ENCODE assay signal across 12 cellular contexts in genomic region chr18:79855147-79855910, GRCh38. TPM values are rescaled to one million over a fixed set of nuclear protein-coding genes. Genes with fewer than 3 reads are reported as not detected.
DNase-seq lines count a peak whose midpoint lies in the region; ATAC-seq and TF ChIP-seq lines count a peak whose summit lies in the region.
"Had no signal": no experiment of that assay in that cellular context is flagged by ENCODE, and none has a peak within 500 bp of the region (broad histone marks: within the 10 kb centered on the region; RNA-seq: fewer than 3 reads in every experiment).

No MANE protein-coding gene starts in this region.

- peak overlapping the region; percentile 69 for H3K27ac ChIP-seq in BLaER1
- no peak overlapping the region for H3K27ac ChIP-seq in PC-3 (ENCODE audit: low read length)

- ATAC-seq in GM18907 (IDR thresholded peaks at IDR 0.05; ENCODE audit: unreplicated experiment) (peak; percentile 90), HG02981 (IDR thresholded peaks at IDR 0.05; ENCODE audit: unreplicated experiment) (peak; percentile 54), PC-3 (no peak)

- intact Hi-C loops in PC-3 (cut with micrococcal nuclease) = no loop called here

- no peaks in the 10 kb centered on the region for H3K9me2 ChIP-seq in PC-3 (replicated peaks; ENCODE audit: low read length)

- no peaks in the 10 kb centered on the region for H3K9me3 ChIP-seq in BLaER1
- no peaks in the 10 kb centered on the region for H3K9me3 ChIP-seq in PC-3 (ENCODE audit: low read length)

- H2AFZ ChIP-seq in PC-3 (ENCODE audit: low read length) = no peak overlapping the region

- H3K4me1 ChIP-seq in BLaER1 (peaks cover 58% of the 10 kb centered on the region), PC-3 (ENCODE audit: insufficient read depth, low read length) (peaks cover 8% of the 10 kb centered on the region; the same call in 1 of the 2 replicates)

- CTCF ChIA-PET in PC-3 (lab: Charles Lee) = no interaction called here

- H3K9ac ChIP-seq in BLaER1 (peak overlapping the region; percentile 65), PC-3 (ENCODE audit: low read length) (no peak overlapping the region)

- H3K36me3 ChIP-seq in BLaER1 (no peaks in the 10 kb centered on the region), PC-3 (ENCODE audit: low read depth, low read length) (no peaks in the 10 kb centered on the region)

- DNase-seq in activated CD8-positive, alpha-beta memory T cell treated with anti-CD3 and anti-CD28 coated beads, Interleukin-2, amount 50 U/mL, for 48 hours = peak; percentile 35
- no peak for DNase-seq in HuH-7.5 (ENCODE audit: low spot score)
- no peak for DNase-seq in dedifferentiated amniotic fluid mesenchymal stem cell (ENCODE audit: extremely low spot score)
- DNase-seq in mucosa of gallbladder (ENCODE audit: low spot score) = no peak
- DNase-seq in PC-3 = no peak
- DNase-seq: activated CD4-positive, CD25-positive, alpha-beta regulatory T cell treated with anti-CD3 and anti-CD28 coated beads, Interleukin-2, amount 50 U/mL, for 72 hours; HFFc6; NCI-H510A treated with DMSO at 0.1 percent for 48 hours; occipital lobe had no signal

- peak overlapping the region; percentile 92 for H3K4me2 ChIP-seq in BLaER1
- H3K4me2 ChIP-seq in PC-3 (ENCODE audit: low read length) = no peak overlapping the region

- POLR2A ChIA-PET in PC-3 (lab: Charles Lee; ENCODE audit: unreplicated experiment) = no interaction called here

- no peaks in the 10 kb centered on the region for H4K20me1 ChIP-seq in BLaER1
- no peaks in the 10 kb centered on the region for H4K20me1 ChIP-seq in PC-3 (ENCODE audit: low read length)

- H3K4me3 ChIP-seq in BLaER1 (peak overlapping the region; percentile 31; the same call in 1 of the 2 replicates), PC-3 (ENCODE audit: low read length) (no peak overlapping the region)

- H3K27me3 ChIP-seq in BLaER1 (no peaks in the 10 kb centered on the region), PC-3 (ENCODE audit: low read length) (no peaks in the 10 kb centered on the region)

- BruUV-seq in PC-3 (replicated peaks; lab: Mats Ljungman, UMichigan) = no TSS peak

- no peaks in the 10 kb centered on the region for H3K79me2 ChIP-seq in PC-3 (ENCODE audit: low read length)

- no peak for TF ChIP-seq CTCF in PC-3 (conservative IDR thresholded peaks at IDR 0.05; ENCODE audit: low read depth, low read length)

- H3F3A ChIP-seq in PC-3 (ENCODE audit: low read length, unreplicated experiment) = no peaks in the 10 kb centered on the region

RNA-seq across cellular contexts. Expression of gene KCNG2, which starts 57.6 kb away (rescaled TPM):
- total RNA-seq in mucosa of gallbladder = not detected
- not detected in 2 replicates for total RNA-seq in PC-3 (2014; rRNA removed)
- total RNA-seq: HFFc6 had no signal
